In the genomic region with DNA sequence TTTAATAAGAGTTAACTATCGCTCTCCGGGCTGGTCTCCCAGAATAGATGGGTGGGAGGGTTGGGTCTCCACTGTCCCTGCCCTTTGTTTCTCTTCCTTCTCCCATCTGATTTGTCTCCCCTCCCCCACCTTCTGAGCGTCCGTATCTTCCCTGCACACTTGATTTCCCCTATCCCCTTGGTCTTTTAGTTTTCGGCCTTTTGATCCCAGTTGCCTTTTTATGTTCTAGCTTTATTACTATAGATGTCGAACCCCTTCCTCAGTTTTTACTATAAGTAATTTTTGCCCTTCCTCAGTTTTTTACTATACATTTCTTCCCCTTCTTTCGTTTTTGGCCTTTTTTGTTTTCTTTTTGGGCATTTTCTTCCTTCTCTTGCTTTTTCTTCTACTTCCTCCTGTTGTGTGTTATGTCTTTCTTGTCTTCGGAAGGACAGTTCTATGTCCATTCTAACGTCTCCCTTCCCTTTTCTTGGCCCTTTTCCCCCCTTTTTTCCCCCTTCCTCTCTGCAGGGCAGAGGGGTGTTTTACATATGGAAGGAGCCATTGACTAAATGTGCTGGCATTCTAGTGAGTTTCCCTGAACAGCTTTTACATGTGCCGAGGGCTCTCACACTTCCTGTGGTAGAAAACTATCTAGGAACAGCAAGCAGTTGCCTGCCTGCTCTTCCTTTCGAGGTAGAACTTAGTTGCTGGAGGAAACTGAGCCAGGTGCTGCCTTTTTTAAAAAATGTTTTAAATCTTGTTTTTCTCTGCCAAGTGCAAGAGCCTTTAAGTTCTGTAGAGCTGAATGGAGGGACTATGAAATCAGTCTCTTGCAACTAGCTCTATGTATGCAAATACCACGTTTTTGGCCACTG, we compare ENCODE assay signal across 7 cellular contexts. TPM values are rescaled to one million over a fixed set of nuclear protein-coding genes. Genes with fewer than 3 reads are reported as not detected.
DNase-seq lines count a peak whose midpoint lies in the region; ATAC-seq and TF ChIP-seq lines count a peak whose summit lies in the region.

No MANE protein-coding gene starts in this region.

- no peaks in the 10 kb centered on the region for H3K27me3 Mint-ChIP-seq in osteocyte (ENCODE audit: unreplicated experiment)

- peak; percentile 69 for DNase-seq in ELR (ENCODE audit: low read depth)
- no peak for DNase-seq in MG63
- DNase-seq in osteocyte (ENCODE audit: extremely low spot score, unreplicated experiment): no peak
- DNase-seq in stimulated activated CD4-positive, alpha-beta T cell treated with anti-CD3 and anti-CD28 coated beads, Interleukin-15, amount 100 ng/mL, for 24 hours: no peak
- DNase-seq in activated naive CD4-positive, alpha-beta T cell treated with Interleukin-2 at 50 U/mL for 16 hours: no peak

- peak overlapping the region; percentile 65 for H3K27ac ChIP-seq in ectodermal cell (ENCODE audit: insufficient read depth, low read depth, low read length, poor library complexity, severe bottlenecking)

- peak overlapping the region; percentile 96 for H3K4me3 Mint-ChIP-seq in osteocyte (ENCODE audit: unreplicated experiment)

- H3K36me3 Mint-ChIP-seq in osteocyte (ENCODE audit: unreplicated experiment): no peaks in the 10 kb centered on the region

- ATAC-seq in GM18870 (IDR thresholded peaks at IDR 0.05; ENCODE audit: unreplicated experiment): no peak

- H3K9me3 Mint-ChIP-seq in osteocyte (ENCODE audit: unreplicated experiment): no peaks in the 10 kb centered on the region

- no peaks in the 10 kb centered on the region for H3K9me3 ChIP-seq in MG63
- H3K9me3 ChIP-seq in ectodermal cell (ENCODE audit: control insufficient read depth, low read length): no peaks in the 10 kb centered on the region

- TF ChIP-seq CTCF in osteocyte (IDR thresholded peaks at IDR 0.05): no peak

- peaks cover 52% of the 10 kb centered on the region for H3K4me1 Mint-ChIP-seq in osteocyte (ENCODE audit: unreplicated experiment)

- H3K27ac Mint-ChIP-seq in osteocyte (ENCODE audit: unreplicated experiment): peak overlapping the region; percentile 96

- H3K4me1 ChIP-seq in ectodermal cell (ENCODE audit: control insufficient read depth, insufficient read depth, low read length): peaks cover 8% of the 10 kb centered on the region

- H3K4me3 ChIP-seq in MG63 (peak overlapping the region; percentile 4; the same call in 1 of the 2 replicates), ectodermal cell (ENCODE audit: insufficient read depth, low read depth, low read length) (peak overlapping the region; percentile 86)

- H3K36me3 ChIP-seq in MG63 (no peaks in the 10 kb centered on the region), ectodermal cell (ENCODE audit: control insufficient read depth, insufficient read depth, low read length) (no peaks in the 10 kb centered on the region)

- H3K27me3 ChIP-seq in MG63: no peaks in the 10 kb centered on the region
- no peaks in the 10 kb centered on the region for H3K27me3 ChIP-seq in ectodermal cell (ENCODE audit: control insufficient read depth, insufficient read depth, low read length, poor library complexity, severe bottlenecking)

- WGBS in ectodermal cell, 2 experiments: 0 to 1% methylated on average over 11 to 12 of the region's 12 CpGs

RNA-seq across cellular contexts. Expression of gene TET1, which starts 2.8 kb away (rescaled TPM):
- total RNA-seq in MG63 (2014; rRNA removed; shearing (Covaris generic); ENCODE audit: low replicate concordance): 0.39 and 0.82 TPM in 2 replicates
- 30.7 TPM for polyA plus RNA-seq in ectodermal cell (2013, experiment 1 of 4)
- 35.0 TPM for polyA plus RNA-seq in ectodermal cell (2013, experiment 2 of 4)
- 30.0 TPM for polyA plus RNA-seq in ectodermal cell (2013, experiment 3 of 4)
- 35.1 TPM for polyA plus RNA-seq in ectodermal cell (2013, experiment 4 of 4)
- 20.4 and 20.9 TPM in 2 replicates for total RNA-seq in osteocyte

RNA-seq across cellular contexts. Expression of gene SLC25A16, which starts 35.6 kb away (rescaled TPM):
- total RNA-seq in MG63 (2014; rRNA removed; shearing (Covaris generic); ENCODE audit: low replicate concordance): 7.6 and 12.4 TPM in 2 replicates
- 5.9 TPM for polyA plus RNA-seq in ectodermal cell (2013, experiment 1 of 4)
- 7.8 TPM for polyA plus RNA-seq in ectodermal cell (2013, experiment 2 of 4)
- 3.6 TPM for polyA plus RNA-seq in ectodermal cell (2013, experiment 3 of 4)
- polyA plus RNA-seq in ectodermal cell (2013, experiment 4 of 4): 4.9 TPM
- 21.9 and 26.5 TPM in 2 replicates for total RNA-seq in osteocyte

Comparison
In these comparisons a context has a peak if more than half of its experiments do, and no peak if none do; other contexts are left out.
1. RNA of gene TET1, which starts 2.8 kb away (total RNA-seq): 20.4 to 20.9 TPM in osteocyte; 0.39 to 0.82 TPM in MG63; every median in the first group is over 10 times any median in the second.